ENCODE assay signal across 16 cellular contexts in genomic region chr12:121522962-121523361, GRCh38. TPM values are rescaled to one million over a fixed set of nuclear protein-coding genes. Genes with fewer than 3 reads are reported as not detected.
DNase-seq lines count a peak whose midpoint lies in the region; ATAC-seq and TF ChIP-seq lines count a peak whose summit lies in the region.
"Had no signal": no experiment of that assay in that cellular context is flagged by ENCODE, and none has a peak within 500 bp of the region (broad histone marks: within the 10 kb centered on the region; RNA-seq: fewer than 3 reads in every experiment).

No MANE protein-coding gene starts in this region.

- no peak for DNase-seq in activated CD8-positive, alpha-beta T cell treated with anti-CD3 and anti-CD28 coated beads for 36 hours
- DNase-seq in activated CD8-positive, alpha-beta T cell treated with anti-CD3 and anti-CD28 coated beads, Interleukin-2, amount 10 ng/mL, durations not matched to agents 7 days and 5 days = no peak
- DNase-seq in MV-4-11 (lab: John Stamatoyannopoulos, UW) = no peak
- DNase-seq in activated CD4-positive, CD25-positive, alpha-beta regulatory T cell treated with anti-CD3 and anti-CD28 coated beads, Interleukin-2, amount 50 U/mL, for 72 hours = no peak
- no peak for DNase-seq in uterus
- DNase-seq: activated CD4-positive, alpha-beta T cell treated with anti-CD3 and anti-CD28 coated beads, Interleukin-2, amount 10 ng/mL, durations not matched to agents 7 days and 5 days; Calu3; kidney glomerular epithelial cell; NCI-H446; small intestine; tibial artery had no signal

- CTCF ChIA-PET in activated CD8-positive, alpha-beta T cell treated with anti-CD3 and anti-CD28 coated beads for 36 hours (lab: Charles Lee) = interaction anchor here (1.1 kb wide), 1 partner anchor 44 kb away, joined by 4 read pairs; no protein-coding TSS in a partner anchor
- CTCF ChIA-PET in activated CD8-positive, alpha-beta T cell treated with anti-CD3 and anti-CD28 coated beads, Interleukin-2, amount 10 ng/mL, durations not matched to agents 7 days and 5 days (lab: Charles Lee) = no interaction called here

- H3K27me3 ChIP-seq in uterus = no peaks in the 10 kb centered on the region
- H3K27me3 ChIP-seq: tibial artery had no signal

- no peaks in the 10 kb centered on the region for H3K9me3 ChIP-seq in uterus
- H3K9me3 ChIP-seq: A549, tibial artery had no signal

- no peaks in the 10 kb centered on the region for H3K36me3 ChIP-seq in uterus

- H3K27ac Mint-ChIP-seq in activated CD8-positive, alpha-beta T cell treated with anti-CD3 and anti-CD28 coated beads for 36 hours = no peak overlapping the region
- no peak overlapping the region for H3K27ac Mint-ChIP-seq in activated CD8-positive, alpha-beta T cell treated with anti-CD3 and anti-CD28 coated beads, Interleukin-2, amount 10 ng/mL, durations not matched to agents 7 days and 5 days
- peak overlapping the region; percentile 77 for H3K27ac Mint-ChIP-seq in stimulated activated memory B cell treated with anti-CD40 and anti-IgM and Interleukin-4, amounts not matched to agents 10 μg/mL and 1 μg/mL and 100 μg/mL, for 72 hours
- H3K27ac Mint-ChIP-seq: activated CD4-positive, alpha-beta T cell treated with anti-CD3 and anti-CD28 coated beads, Interleukin-2, amount 10 ng/mL, durations not matched to agents 7 days and 5 days; natural killer cell treated with Interleukin-12 subunit alpha and Interleukin-12 subunit beta and Interleukin-15 and Interleukin-18, amount 100 ng/mL, for 72 hours had no signal

- peaks cover 3% of the 10 kb centered on the region for H3K36me3 Mint-ChIP-seq in activated CD8-positive, alpha-beta T cell treated with anti-CD3 and anti-CD28 coated beads for 36 hours (ENCODE audit: low read depth)
- H3K36me3 Mint-ChIP-seq in activated CD8-positive, alpha-beta T cell treated with anti-CD3 and anti-CD28 coated beads, Interleukin-2, amount 10 ng/mL, durations not matched to agents 7 days and 5 days (ENCODE audit: low read depth) = peaks cover 10% of the 10 kb centered on the region
- H3K36me3 Mint-ChIP-seq in stimulated activated memory B cell treated with anti-CD40 and anti-IgM and Interleukin-4, amounts not matched to agents 10 μg/mL and 1 μg/mL and 100 μg/mL, for 72 hours = peaks cover 31% of the 10 kb centered on the region
- H3K36me3 Mint-ChIP-seq: natural killer cell treated with Interleukin-12 subunit alpha and Interleukin-12 subunit beta and Interleukin-15 and Interleukin-18, amount 100 ng/mL, for 72 hours had no signal

- no peak for TF ChIP-seq POLR2A in uterus (IDR thresholded peaks at IDR 0.05)

- intact Hi-C loops in activated CD8-positive, alpha-beta T cell treated with anti-CD3 and anti-CD28 coated beads for 36 hours (cut with micrococcal nuclease) = no loop called here
- intact Hi-C loops in uterus (cut with DNase I; ENCODE audit: low total_unique reads) = no loop called here

- H3K4me1 Mint-ChIP-seq in activated CD8-positive, alpha-beta T cell treated with anti-CD3 and anti-CD28 coated beads for 36 hours (ENCODE audit: low read depth) = peaks cover 2% of the 10 kb centered on the region
- peaks cover 4% of the 10 kb centered on the region for H3K4me1 Mint-ChIP-seq in activated CD8-positive, alpha-beta T cell treated with anti-CD3 and anti-CD28 coated beads, Interleukin-2, amount 10 ng/mL, durations not matched to agents 7 days and 5 days (ENCODE audit: low read depth)
- peaks cover 45% of the 10 kb centered on the region for H3K4me1 Mint-ChIP-seq in stimulated activated memory B cell treated with anti-CD40 and anti-IgM and Interleukin-4, amounts not matched to agents 10 μg/mL and 1 μg/mL and 100 μg/mL, for 72 hours

- peak overlapping the region; percentile 83 for H3K27ac ChIP-seq in angular gyrus (ENCODE audit: low read depth, low read length)
- no peak overlapping the region for H3K27ac ChIP-seq in uterus
- H3K27ac ChIP-seq: A549, tibial artery had no signal

- H3K4me3 Mint-ChIP-seq in activated CD8-positive, alpha-beta T cell treated with anti-CD3 and anti-CD28 coated beads for 36 hours = no peak overlapping the region
- no peak overlapping the region for H3K4me3 Mint-ChIP-seq in activated CD8-positive, alpha-beta T cell treated with anti-CD3 and anti-CD28 coated beads, Interleukin-2, amount 10 ng/mL, durations not matched to agents 7 days and 5 days
- peak overlapping the region; percentile 78 for H3K4me3 Mint-ChIP-seq in stimulated activated memory B cell treated with anti-CD40 and anti-IgM and Interleukin-4, amounts not matched to agents 10 μg/mL and 1 μg/mL and 100 μg/mL, for 72 hours
- H3K4me3 Mint-ChIP-seq: activated CD4-positive, alpha-beta T cell treated with anti-CD3 and anti-CD28 coated beads, Interleukin-2, amount 10 ng/mL, durations not matched to agents 7 days and 5 days; natural killer cell treated with Interleukin-12 subunit alpha and Interleukin-12 subunit beta and Interleukin-15 and Interleukin-18, amount 100 ng/mL, for 72 hours had no signal

- H3K27me3 Mint-ChIP-seq in activated CD8-positive, alpha-beta T cell treated with anti-CD3 and anti-CD28 coated beads for 36 hours = no peaks in the 10 kb centered on the region
- H3K27me3 Mint-ChIP-seq in activated CD8-positive, alpha-beta T cell treated with anti-CD3 and anti-CD28 coated beads, Interleukin-2, amount 10 ng/mL, durations not matched to agents 7 days and 5 days (ENCODE audit: low read depth) = no peaks in the 10 kb centered on the region
- no peaks in the 10 kb centered on the region for H3K27me3 Mint-ChIP-seq in stimulated activated memory B cell treated with anti-CD40 and anti-IgM and Interleukin-4, amounts not matched to agents 10 μg/mL and 1 μg/mL and 100 μg/mL, for 72 hours
- H3K27me3 Mint-ChIP-seq: activated CD4-positive, alpha-beta T cell treated with anti-CD3 and anti-CD28 coated beads, Interleukin-2, amount 10 ng/mL, durations not matched to agents 7 days and 5 days; natural killer cell treated with Interleukin-12 subunit alpha and Interleukin-12 subunit beta and Interleukin-15 and Interleukin-18, amount 100 ng/mL, for 72 hours had no signal

- POLR2A ChIA-PET in activated CD8-positive, alpha-beta T cell treated with anti-CD3 and anti-CD28 coated beads for 36 hours (lab: Charles Lee) = no interaction called here
- POLR2A ChIA-PET in activated CD8-positive, alpha-beta T cell treated with anti-CD3 and anti-CD28 coated beads, Interleukin-2, amount 10 ng/mL, durations not matched to agents 7 days and 5 days (lab: Charles Lee) = no interaction called here

- H3K4me3 ChIP-seq in uterus = no peak overlapping the region
- H3K4me3 ChIP-seq: A549, tibial artery had no signal

- peak; percentile 10 for ATAC-seq in activated CD8-positive, alpha-beta T cell treated with anti-CD3 and anti-CD28 coated beads for 36 hours
- ATAC-seq in activated CD8-positive, alpha-beta T cell treated with anti-CD3 and anti-CD28 coated beads, Interleukin-2, amount 10 ng/mL, durations not matched to agents 7 days and 5 days = no peak
- peak; percentile 49 for ATAC-seq in GM21723 (IDR thresholded peaks at IDR 0.05; ENCODE audit: unreplicated experiment)
- peak; percentile 84 for ATAC-seq in stimulated activated memory B cell treated with anti-CD40 and anti-IgM and Interleukin-4, amounts not matched to agents 10 μg/mL and 1 μg/mL and 100 μg/mL, for 72 hours

- H3K9me3 Mint-ChIP-seq in activated CD8-positive, alpha-beta T cell treated with anti-CD3 and anti-CD28 coated beads for 36 hours = no peaks in the 10 kb centered on the region
- no peaks in the 10 kb centered on the region for H3K9me3 Mint-ChIP-seq in activated CD8-positive, alpha-beta T cell treated with anti-CD3 and anti-CD28 coated beads, Interleukin-2, amount 10 ng/mL, durations not matched to agents 7 days and 5 days (ENCODE audit: insufficient read depth)
- H3K9me3 Mint-ChIP-seq in stimulated activated memory B cell treated with anti-CD40 and anti-IgM and Interleukin-4, amounts not matched to agents 10 μg/mL and 1 μg/mL and 100 μg/mL, for 72 hours = no peaks in the 10 kb centered on the region
- H3K9me3 Mint-ChIP-seq: activated CD4-positive, alpha-beta T cell treated with anti-CD3 and anti-CD28 coated beads, Interleukin-2, amount 10 ng/mL, durations not matched to agents 7 days and 5 days; natural killer cell treated with Interleukin-12 subunit alpha and Interleukin-12 subunit beta and Interleukin-15 and Interleukin-18, amount 100 ng/mL, for 72 hours had no signal

- no peak for TF ChIP-seq CTCF in activated CD8-positive, alpha-beta T cell treated with anti-CD3 and anti-CD28 coated beads for 36 hours (IDR thresholded peaks at IDR 0.05)
- no peak for TF ChIP-seq CTCF in uterus (IDR thresholded peaks at IDR 0.05)

- H3K4me1 ChIP-seq in uterus = no peaks in the 10 kb centered on the region
- H3K4me1 ChIP-seq: A549, tibial artery had no signal

RNA-seq across cellular contexts. Expression of gene KDM2B, which starts 57.9 kb away (rescaled TPM):
- total RNA-seq in activated CD8-positive, alpha-beta T cell treated with anti-CD3 and anti-CD28 coated beads for 36 hours = 10 to 100 TPM; 61.0 to 61.7 TPM
- 10 to 100 TPM; 76.1 to 76.6 TPM for total RNA-seq in activated CD8-positive, alpha-beta T cell treated with anti-CD3 and anti-CD28 coated beads, Interleukin-2, amount 10 ng/mL, durations not matched to agents 7 days and 5 days
- total RNA-seq in uterus = 10 to 100 TPM in 3 of 4 donors, 1 to 10 TPM in 1; 6.1 to 78.0 (median 19.8) TPM
